In the genomic region with DNA sequence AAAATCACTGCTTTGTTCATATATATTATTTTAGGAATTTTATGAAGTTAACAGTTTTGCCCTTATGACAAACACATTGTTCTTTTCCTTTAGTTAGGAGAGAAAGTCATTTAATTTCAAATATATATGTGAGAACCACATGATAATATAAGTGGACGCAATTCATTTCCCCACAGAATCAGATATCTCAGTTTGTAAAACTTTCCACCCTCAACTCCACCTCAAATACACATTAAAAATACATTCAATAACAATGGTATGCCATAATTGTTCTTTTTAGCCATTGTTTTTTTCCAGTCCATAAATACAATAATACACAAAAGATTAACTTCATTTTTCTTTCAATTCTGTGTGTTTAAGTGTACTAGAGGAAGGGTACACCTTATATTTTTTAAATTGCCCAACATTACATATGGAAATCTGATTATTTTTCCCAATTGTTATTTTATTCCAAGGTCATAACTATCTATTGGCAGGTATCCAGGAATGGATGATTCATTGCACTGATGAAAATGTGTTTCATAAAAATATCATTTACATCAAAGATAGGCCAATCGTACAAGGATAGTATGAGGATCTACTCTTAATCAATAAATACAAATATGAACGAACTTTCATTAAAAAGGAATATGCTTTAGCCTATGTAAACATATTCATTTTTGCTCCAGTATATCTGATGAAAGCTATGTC, we compare ENCODE assay signal across 13 cellular contexts.
"Had no signal": no experiment of that assay in that cellular context is flagged by ENCODE, and none has a peak within 500 bp of the region (broad histone marks: within the 10 kb centered on the region; RNA-seq: fewer than 3 reads in every experiment).

No MANE protein-coding gene starts in this region.

- H3K9me3 ChIP-seq: psoas muscle, sigmoid colon had no signal

- DNase-seq: activated CD4-positive, alpha-beta memory T cell treated with anti-CD3 and anti-CD28 coated beads, Interleukin-2, amount 10 ng/mL, durations not matched to agents 7 days and 5 days; activated naive CD8-positive, alpha-beta T cell treated with anti-CD3 and anti-CD28 coated beads, Interleukin-2, amount 10 ng/mL, durations not matched to agents 7 days and 5 days; aorta; immature natural killer cell; nucleus accumbens; psoas muscle; sigmoid colon; stimulated activated CD4-positive, alpha-beta T cell treated with anti-CD3 and anti-CD28 coated beads, Interleukin-2, amount 100 ng/mL, for 48 hours; stimulated activated naive CD4-positive, alpha-beta T cell treated with Interleukin-2 at 50 U/mL for 16 hours; trophoblast cell had no signal

- H3K36me3 Mint-ChIP-seq: immature natural killer cell; memory B cell; natural killer cell treated with Interleukin-12 subunit alpha and Interleukin-12 subunit beta and Interleukin-15 and Interleukin-18, amount 100 ng/mL, for 72 hours had no signal

- H3K4me3 ChIP-seq: psoas muscle, sigmoid colon had no signal

- H3K27ac ChIP-seq: psoas muscle, sigmoid colon had no signal

- ATAC-seq: natural killer cell treated with Interleukin-12 subunit alpha and Interleukin-12 subunit beta and Interleukin-15 and Interleukin-18, amount 100 ng/mL, for 72 hours; psoas muscle had no signal

- H3K27ac Mint-ChIP-seq: activated CD4-positive, alpha-beta memory T cell treated with anti-CD3 and anti-CD28 coated beads, Interleukin-2, amount 10 ng/mL, durations not matched to agents 7 days and 5 days; activated naive CD8-positive, alpha-beta T cell treated with anti-CD3 and anti-CD28 coated beads, Interleukin-2, amount 10 ng/mL, durations not matched to agents 7 days and 5 days; immature natural killer cell; natural killer cell treated with Interleukin-12 subunit alpha and Interleukin-12 subunit beta and Interleukin-15 and Interleukin-18, amount 100 ng/mL, for 72 hours; T-helper 2 cell treated with Interferon-gamma antibody and Interleukin-4, amounts not matched to agents 5 μg/mL and 100 μg/mL, for 36 hours had no signal

- H3K27me3 Mint-ChIP-seq: activated CD4-positive, alpha-beta memory T cell treated with anti-CD3 and anti-CD28 coated beads, Interleukin-2, amount 10 ng/mL, durations not matched to agents 7 days and 5 days; memory B cell; natural killer cell treated with Interleukin-12 subunit alpha and Interleukin-12 subunit beta and Interleukin-15 and Interleukin-18, amount 100 ng/mL, for 72 hours had no signal

- H3K27me3 ChIP-seq: sigmoid colon had no signal

- H3K9me3 Mint-ChIP-seq: activated CD4-positive, alpha-beta memory T cell treated with anti-CD3 and anti-CD28 coated beads, Interleukin-2, amount 10 ng/mL, durations not matched to agents 7 days and 5 days; immature natural killer cell; memory B cell; natural killer cell treated with Interleukin-12 subunit alpha and Interleukin-12 subunit beta and Interleukin-15 and Interleukin-18, amount 100 ng/mL, for 72 hours; T-helper 2 cell treated with Interferon-gamma antibody and Interleukin-4, amounts not matched to agents 5 μg/mL and 100 μg/mL, for 36 hours had no signal

- H3K4me3 Mint-ChIP-seq: activated CD4-positive, alpha-beta memory T cell treated with anti-CD3 and anti-CD28 coated beads, Interleukin-2, amount 10 ng/mL, durations not matched to agents 7 days and 5 days; activated naive CD8-positive, alpha-beta T cell treated with anti-CD3 and anti-CD28 coated beads, Interleukin-2, amount 10 ng/mL, durations not matched to agents 7 days and 5 days; immature natural killer cell; memory B cell; natural killer cell treated with Interleukin-12 subunit alpha and Interleukin-12 subunit beta and Interleukin-15 and Interleukin-18, amount 100 ng/mL, for 72 hours; T-helper 2 cell treated with Interferon-gamma antibody and Interleukin-4, amounts not matched to agents 5 μg/mL and 100 μg/mL, for 36 hours had no signal

- H3K36me3 ChIP-seq: sigmoid colon had no signal
